Comparison of ENCODE assay signal across 7 cellular contexts in the genomic region with DNA sequence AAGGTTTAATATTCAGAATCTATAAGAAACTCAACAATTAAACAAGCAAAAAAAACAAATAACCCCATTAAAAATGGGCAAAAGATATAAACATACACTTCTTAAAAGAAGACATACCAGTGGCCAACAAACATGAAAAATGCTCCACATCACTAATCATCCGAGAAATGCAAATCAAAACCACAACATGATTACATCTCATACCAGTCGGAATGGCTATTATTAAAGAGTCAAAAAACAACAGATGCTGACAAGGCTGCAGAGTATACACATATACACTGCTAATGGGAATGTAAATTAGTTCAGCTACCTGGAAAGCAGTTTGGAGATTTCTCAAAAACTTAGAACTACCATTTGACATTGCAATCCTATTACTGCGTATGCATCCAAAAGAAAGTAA.
DNase-seq lines count a peak whose midpoint lies in the region; ATAC-seq lines count a peak whose summit lies in the region.

No MANE protein-coding gene starts in this region.

- ATAC-seq in GM18511 (IDR thresholded peaks at IDR 0.05; ENCODE audit: unreplicated experiment), result peak; percentile 92
- ATAC-seq in GM19324 (IDR thresholded peaks at IDR 0.05; ENCODE audit: low FRiP score, unreplicated experiment), result peak; percentile 92
- ATAC-seq in GM21390 (IDR thresholded peaks at IDR 0.05; ENCODE audit: unreplicated experiment), result peak; percentile 89
- peak; percentile 61 for ATAC-seq in HG02623 (IDR thresholded peaks at IDR 0.05; ENCODE audit: unreplicated experiment)
- ATAC-seq in HG03025 (IDR thresholded peaks at IDR 0.05; ENCODE audit: low FRiP score, unreplicated experiment), result peak; percentile 91
- peak; percentile 91 for ATAC-seq in HG03354 (IDR thresholded peaks at IDR 0.05; ENCODE audit: poor library complexity, severe bottlenecking, unreplicated experiment)

- DNase-seq in NAMALWA (ENCODE audit: low spot score), result peak; percentile 61

Comparison
In these comparisons a context has a peak if more than half of its experiments do, and no peak if none do; other contexts are left out.
1. Peak in every context shown above with its lines: DNase-seq and ATAC-seq.